In genomic region chr6:29942275-29943052, GRCh38 we compare ENCODE assay signal across 1 cellular context.
TF ChIP-seq lines count a peak whose summit lies in the region.

Gene HLA-A (plus strand): TSS chr6:29942532. CDS start chr6:29942554, 22 bp downstream.

TF ChIP-seq in HepG2, 621 proteins besides CTCF, POLR2A, EP300 and RAD21 (continued from another document):
- TF ChIP-seq ZSCAN12 (CRISPR knock-in tag; IDR thresholded peaks at IDR 0.05) (no peak), FOSL2 (CRISPR knock-in tag; IDR thresholded peaks at IDR 0.05) (no peak), MED8 (CRISPR knock-in tag; IDR thresholded peaks at IDR 0.05; ENCODE audit: insufficient replicate concordance) (no peak), ZNF749 (CRISPR knock-in tag; IDR thresholded peaks at IDR 0.05; ENCODE audit: borderline replicate concordance) (no peak), RBM39 (IDR thresholded peaks at IDR 0.05; ENCODE audit: low read depth, low read length, poor library complexity, severe bottlenecking) (peak; percentile 39), ZMAT5 (CRISPR knock-in tag; IDR thresholded peaks at IDR 0.05; ENCODE audit: borderline replicate concordance, low read depth) (no peak), RBAK (CRISPR knock-in tag; IDR thresholded peaks at IDR 0.05) (no peak), NFYC (CRISPR knock-in tag; IDR thresholded peaks at IDR 0.05) (peak; percentile 80), ZFY (CRISPR knock-in tag; IDR thresholded peaks at IDR 0.05) (peak; percentile 57), ZFP36L2 (CRISPR knock-in tag; IDR thresholded peaks at IDR 0.05) (no peak), U2AF1 (optimal IDR thresholded peaks at IDR 0.05; ENCODE audit: low read depth, low read length) (no peak), BHLHE40 (IDR thresholded peaks at IDR 0.05; ENCODE audit: low read length) (peak; percentile 67), HOXA3 (CRISPR knock-in tag; IDR thresholded peaks at IDR 0.05) (peak; percentile 23; the same call in 1 of the 2 replicates), ZFP36L1 (CRISPR knock-in tag; IDR thresholded peaks at IDR 0.05) (no peak), ZNF333 (CRISPR knock-in tag; IDR thresholded peaks at IDR 0.05; ENCODE audit: borderline replicate concordance) (no peak), ZNF777 (CRISPR knock-in tag; IDR thresholded peaks at IDR 0.05) (peak; percentile 54; the same call in 1 of the 2 replicates)
- TF ChIP-seq, protein P1, sequence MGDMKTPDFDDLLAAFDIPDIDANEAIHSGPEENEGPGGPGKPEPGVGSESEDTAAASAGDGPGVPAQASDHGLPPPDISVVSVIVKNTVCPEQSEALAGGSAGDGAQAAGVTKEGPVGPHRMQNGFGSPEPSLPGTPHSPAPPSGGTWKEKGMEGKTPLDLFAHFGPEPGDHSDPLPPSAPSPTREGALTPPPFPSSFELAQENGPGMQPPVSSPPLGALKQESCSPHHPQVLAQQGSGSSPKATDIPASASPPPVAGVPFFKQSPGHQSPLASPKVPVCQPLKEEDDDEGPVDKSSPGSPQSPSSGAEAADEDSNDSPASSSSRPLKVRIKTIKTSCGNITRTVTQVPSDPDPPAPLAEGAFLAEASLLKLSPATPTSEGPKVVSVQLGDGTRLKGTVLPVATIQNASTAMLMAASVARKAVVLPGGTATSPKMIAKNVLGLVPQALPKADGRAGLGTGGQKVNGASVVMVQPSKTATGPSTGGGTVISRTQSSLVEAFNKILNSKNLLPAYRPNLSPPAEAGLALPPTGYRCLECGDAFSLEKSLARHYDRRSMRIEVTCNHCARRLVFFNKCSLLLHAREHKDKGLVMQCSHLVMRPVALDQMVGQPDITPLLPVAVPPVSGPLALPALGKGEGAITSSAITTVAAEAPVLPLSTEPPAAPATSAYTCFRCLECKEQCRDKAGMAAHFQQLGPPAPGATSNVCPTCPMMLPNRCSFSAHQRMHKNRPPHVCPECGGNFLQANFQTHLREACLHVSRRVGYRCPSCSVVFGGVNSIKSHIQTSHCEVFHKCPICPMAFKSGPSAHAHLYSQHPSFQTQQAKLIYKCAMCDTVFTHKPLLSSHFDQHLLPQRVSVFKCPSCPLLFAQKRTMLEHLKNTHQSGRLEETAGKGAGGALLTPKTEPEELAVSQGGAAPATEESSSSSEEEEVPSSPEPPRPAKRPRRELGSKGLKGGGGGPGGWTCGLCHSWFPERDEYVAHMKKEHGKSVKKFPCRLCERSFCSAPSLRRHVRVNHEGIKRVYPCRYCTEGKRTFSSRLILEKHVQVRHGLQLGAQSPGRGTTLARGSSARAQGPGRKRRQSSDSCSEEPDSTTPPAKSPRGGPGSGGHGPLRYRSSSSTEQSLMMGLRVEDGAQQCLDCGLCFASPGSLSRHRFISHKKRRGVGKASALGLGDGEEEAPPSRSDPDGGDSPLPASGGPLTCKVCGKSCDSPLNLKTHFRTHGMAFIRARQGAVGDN (CRISPR knock-in tag; IDR thresholded peaks at IDR 0.05), result peak; percentile 31
